ENCODE assay signal across 17 cellular contexts in genomic region chr2:149738771-149739170, GRCh38.
"Had no signal": no experiment of that assay in that cellular context is flagged by ENCODE, and none has a peak within 500 bp of the region (broad histone marks: within the 10 kb centered on the region; RNA-seq: fewer than 3 reads in every experiment).

No MANE protein-coding gene starts in this region.

- H3K36me3 Mint-ChIP-seq: activated naive CD4-positive, alpha-beta T cell treated with anti-CD3 and anti-CD28 coated beads, Interleukin-2, amount 10 ng/mL, durations not matched to agents 7 days and 5 days; naive thymus-derived CD4-positive, alpha-beta T cell had no signal

- ATAC-seq: activated CD8-positive, alpha-beta T cell treated with anti-CD3 and anti-CD28 coated beads, Interleukin-2, amount 10 ng/mL, durations not matched to agents 7 days and 5 days; activated naive CD8-positive, alpha-beta T cell treated with anti-CD3 and anti-CD28 coated beads, Interleukin-2, amount 50 U/mL, for 24 hours; activated T-cell treated with anti-CD3 and anti-CD28 coated beads, Interleukin-2, amount 50 U/mL, for 4 hours; left ventricle myocardium superior; naive thymus-derived CD4-positive, alpha-beta T cell; pancreas; right lobe of liver; upper lobe of right lung had no signal

- H3K4me3 ChIP-seq: ascending aorta, pancreas, right lobe of liver, stomach, thoracic aorta, upper lobe of right lung had no signal

- FAIRE-seq: colon, pancreas, small intestine had no signal

- H3K27me3 ChIP-seq: ascending aorta, pancreas, right lobe of liver, stomach, upper lobe of right lung had no signal

- H3K27ac Mint-ChIP-seq: activated CD4-positive, alpha-beta T cell treated with anti-CD3 and anti-CD28 coated beads, Interleukin-2, amount 10 ng/mL, durations not matched to agents 7 days and 5 days; activated CD8-positive, alpha-beta T cell treated with anti-CD3 and anti-CD28 coated beads, Interleukin-2, amount 10 ng/mL, durations not matched to agents 7 days and 5 days; activated naive CD4-positive, alpha-beta T cell treated with anti-CD3 and anti-CD28 coated beads, Interleukin-2, amount 10 ng/mL, durations not matched to agents 7 days and 5 days; activated naive CD8-positive, alpha-beta T cell treated with anti-CD3 and anti-CD28 coated beads, Interleukin-2, amount 50 U/mL, for 24 hours; endodermal cell; naive thymus-derived CD4-positive, alpha-beta T cell had no signal

- H3K4me1 ChIP-seq: ascending aorta, pancreas, right lobe of liver had no signal

- H3K36me3 ChIP-seq: ascending aorta, pancreas, right lobe of liver, stomach, thoracic aorta, upper lobe of right lung had no signal

- H3K9me3 ChIP-seq: ascending aorta, pancreas, right lobe of liver, stomach, thoracic aorta, upper lobe of right lung had no signal

- H3K4me1 Mint-ChIP-seq: activated CD4-positive, alpha-beta T cell treated with anti-CD3 and anti-CD28 coated beads, Interleukin-2, amount 10 ng/mL, durations not matched to agents 7 days and 5 days; activated naive CD4-positive, alpha-beta T cell treated with anti-CD3 and anti-CD28 coated beads, Interleukin-2, amount 10 ng/mL, durations not matched to agents 7 days and 5 days; activated naive CD8-positive, alpha-beta T cell treated with anti-CD3 and anti-CD28 coated beads, Interleukin-2, amount 50 U/mL, for 24 hours had no signal

- H3K27ac ChIP-seq: ascending aorta, pancreas, right lobe of liver, stomach, thoracic aorta, upper lobe of right lung had no signal

- H3K27me3 Mint-ChIP-seq: activated naive CD4-positive, alpha-beta T cell treated with anti-CD3 and anti-CD28 coated beads, Interleukin-2, amount 10 ng/mL, durations not matched to agents 7 days and 5 days; activated naive CD8-positive, alpha-beta T cell treated with anti-CD3 and anti-CD28 coated beads, Interleukin-2, amount 50 U/mL, for 24 hours had no signal

- H3K4me3 Mint-ChIP-seq: activated CD4-positive, alpha-beta T cell treated with anti-CD3 and anti-CD28 coated beads, Interleukin-2, amount 10 ng/mL, durations not matched to agents 7 days and 5 days; activated CD8-positive, alpha-beta T cell treated with anti-CD3 and anti-CD28 coated beads, Interleukin-2, amount 10 ng/mL, durations not matched to agents 7 days and 5 days; activated naive CD4-positive, alpha-beta T cell treated with anti-CD3 and anti-CD28 coated beads, Interleukin-2, amount 10 ng/mL, durations not matched to agents 7 days and 5 days; activated naive CD8-positive, alpha-beta T cell treated with anti-CD3 and anti-CD28 coated beads, Interleukin-2, amount 50 U/mL, for 24 hours; activated T-cell treated with anti-CD3 and anti-CD28 coated beads, Interleukin-2, amount 50 U/mL, for 4 hours; endodermal cell; naive thymus-derived CD4-positive, alpha-beta T cell had no signal

- H3K9me3 Mint-ChIP-seq: activated CD4-positive, alpha-beta T cell treated with anti-CD3 and anti-CD28 coated beads, Interleukin-2, amount 10 ng/mL, durations not matched to agents 7 days and 5 days; activated naive CD4-positive, alpha-beta T cell treated with anti-CD3 and anti-CD28 coated beads, Interleukin-2, amount 10 ng/mL, durations not matched to agents 7 days and 5 days; activated naive CD8-positive, alpha-beta T cell treated with anti-CD3 and anti-CD28 coated beads, Interleukin-2, amount 50 U/mL, for 24 hours; activated T-cell treated with anti-CD3 and anti-CD28 coated beads, Interleukin-2, amount 50 U/mL, for 4 hours had no signal

- DNase-seq: activated CD4-positive, alpha-beta T cell treated with anti-CD3 and anti-CD28 coated beads, Interleukin-2, amount 10 ng/mL, durations not matched to agents 7 days and 5 days; activated CD8-positive, alpha-beta T cell treated with anti-CD3 and anti-CD28 coated beads, Interleukin-2, amount 10 ng/mL, durations not matched to agents 7 days and 5 days; activated naive CD4-positive, alpha-beta T cell treated with anti-CD3 and anti-CD28 coated beads, Interleukin-2, amount 10 ng/mL, durations not matched to agents 7 days and 5 days; activated naive CD8-positive, alpha-beta T cell treated with anti-CD3 and anti-CD28 coated beads, Interleukin-2, amount 50 U/mL, for 24 hours; activated T-cell treated with anti-CD3 and anti-CD28 coated beads, Interleukin-2, amount 50 U/mL, for 4 hours; endodermal cell; left ventricle myocardium superior; naive thymus-derived CD4-positive, alpha-beta T cell; pancreas; right lobe of liver; small intestine; stimulated activated CD4-positive, alpha-beta T cell treated with anti-CD3 and anti-CD28 coated beads, Interleukin-4, amount 100 ng/mL, for 1 hour; stomach; upper lobe of right lung had no signal
